19 cellular contexts compared by ENCODE assay signal in genomic region chr22:35593885-35594470, GRCh38. TPM values are rescaled to one million over a fixed set of nuclear protein-coding genes. Genes with fewer than 3 reads are reported as not detected.
DNase-seq lines count a peak whose midpoint lies in the region; ATAC-seq, FAIRE-seq and TF ChIP-seq lines count a peak whose summit lies in the region.
"Had no signal": no experiment of that assay in that cellular context is flagged by ENCODE, and none has a peak within 500 bp of the region (broad histone marks: within the 10 kb centered on the region; RNA-seq: fewer than 3 reads in every experiment).

No MANE protein-coding gene starts in this region.

- WGBS in HepG2 (ENCODE audit: low lambda C conversion rate), result 54% methylated on average over 7 of the region's 14 CpGs
- 60% methylated on average over 1 of the region's 14 CpGs for WGBS in right lobe of liver (ENCODE audit: insufficient coverage, low coverage, low lambda C conversion rate, missing lambda C conversion rate)
- WGBS in right cardiac atrium, result 57% methylated on average over 14 of the region's 14 CpGs
- WGBS in psoas muscle, 3 donors, result 73 to 89% (median 77%) methylated on average over 14 of the region's 14 CpGs

- H3K27ac ChIP-seq in HepG2 (ENCODE audit: extremely low read length, insufficient read depth, low read length) (no peak overlapping the region), right lobe of liver (no peak overlapping the region), right cardiac atrium (ENCODE audit: low read length) (peak overlapping the region; percentile 9), psoas muscle (peak overlapping the region; percentile 80), caudate nucleus (ENCODE audit: low read depth, low read length) (no peak overlapping the region)
- H3K27ac ChIP-seq: HL-60 had no signal

- no peaks in the 10 kb centered on the region for H4K20me1 ChIP-seq in HepG2 (ENCODE audit: insufficient read depth, low read length)

- no peak overlapping the region for H3K9ac ChIP-seq in HepG2 (ENCODE audit: insufficient read depth, low read depth, low read length)

- H3K27me3 ChIP-seq in HepG2 (ENCODE audit: control insufficient read depth in 1 of 2, insufficient read depth in 2 of 2, low read length in 2 of 2) (peaks cover 2 to 20% of the 10 kb centered on the region in 2 experiments; a peak in 4 of 5 replicates), right lobe of liver (no peaks in the 10 kb centered on the region), right cardiac atrium (ENCODE audit: control insufficient read depth, insufficient read depth) (no peaks in the 10 kb centered on the region), psoas muscle (ENCODE audit: insufficient read depth in 3 of 3, low read length in 2 of 3) (no peaks in the 10 kb centered on the region)

- H3K36me3 ChIP-seq in HepG2 (replicated peaks in 1 of 2; ENCODE audit: control insufficient read depth in 1 of 2, insufficient read depth in 2 of 2, low read length in 2 of 2), result no peaks in the 10 kb centered on the region
- H3K36me3 ChIP-seq in right lobe of liver, result no peaks in the 10 kb centered on the region
- no peaks in the 10 kb centered on the region for H3K36me3 ChIP-seq in psoas muscle (ENCODE audit: insufficient read depth in 1 of 2, low read depth in 1 of 2)

- no peaks in the 10 kb centered on the region for H3K79me2 ChIP-seq in HepG2 (ENCODE audit: insufficient read depth, low read length)

- in situ Hi-C loops in HepG2 (cut with HindIII; ENCODE audit: extremely low pct_ligation_motif_present, low pct_unique_long_range_greater_than_20kb), result no loop called here

- DNase-seq in HepG2 (ENCODE audit: low spot score), result no peak
- DNase-seq in right lobe of liver, result no peak
- peak in 1 of 3 donors; percentile 13 for DNase-seq in right cardiac atrium
- no peak for DNase-seq in psoas muscle
- no peak for DNase-seq in caudate nucleus (lab: John Stamatoyannopoulos, UW)
- DNase-seq: AML-193, DMS53, KG1, NCI-H1092, NCI-H2107, NCI-H226, NCI-H526 treated with DMSO at 0.1 percent for 48 hours, OCI-M1 had no signal

- no peak overlapping the region for H3K4me3 ChIP-seq in HepG2 (replicated peaks in 1 of 3; ENCODE audit: insufficient read depth in 1 of 3, low read depth in 2 of 3, low read length in 3 of 3)
- H3K4me3 ChIP-seq in right lobe of liver, result no peak overlapping the region
- no peak overlapping the region for H3K4me3 ChIP-seq in right cardiac atrium (ENCODE audit: low read length)
- no peak overlapping the region for H3K4me3 ChIP-seq in psoas muscle

- TF ChIP-seq RAD21 in HepG2 (CRISPR knock-in tag; IDR thresholded peaks at IDR 0.05), result no peak

- no peak overlapping the region for H3K4me2 ChIP-seq in HepG2 (ENCODE audit: low read depth, low read length)

- TF ChIP-seq CTCF in HepG2 (CRISPR knock-in tag; IDR thresholded peaks at IDR 0.05), result no peak
- TF ChIP-seq CTCF in right lobe of liver (IDR thresholded peaks at IDR 0.05), result no peak
- no peak for TF ChIP-seq CTCF in psoas muscle (IDR thresholded peaks at IDR 0.05)

- H3K4me1 ChIP-seq in HepG2 (ENCODE audit: insufficient read depth, low read length), result peaks cover 29% of the 10 kb centered on the region
- no peaks in the 10 kb centered on the region for H3K4me1 ChIP-seq in right lobe of liver
- peaks cover 6% of the 10 kb centered on the region for H3K4me1 ChIP-seq in right cardiac atrium (ENCODE audit: control insufficient read depth, insufficient read depth, low read length)
- H3K4me1 ChIP-seq in psoas muscle, result peaks cover 76% of the 10 kb centered on the region

- ATAC-seq in HepG2 (no peak), right lobe of liver (no peak), right cardiac atrium (no peak), psoas muscle (no peak), HG03135 (IDR thresholded peaks at IDR 0.05; ENCODE audit: unreplicated experiment) (no peak), HG03521 (IDR thresholded peaks at IDR 0.05; ENCODE audit: unreplicated experiment) (no peak), HG03460 (IDR thresholded peaks at IDR 0.05; ENCODE audit: unreplicated experiment) (no peak)
- ATAC-seq: HCT116 had no signal

- TF ChIP-seq POLR2A in HepG2 (IDR thresholded peaks at IDR 0.05; ENCODE audit: insufficient read depth in 1 of 2, low read depth in 2 of 2, low read length in 2 of 2), result no peak
- TF ChIP-seq POLR2A in right lobe of liver (IDR thresholded peaks at IDR 0.05), result no peak

- CTCF ChIA-PET in HepG2 (lab: Yijun Ruan, JAX; ENCODE audit: low intra/inter-chr PET ratio, low total read pairs), result no interaction called here

- H3K9me3 ChIP-seq in HepG2 (ENCODE audit: low read length) (no peaks in the 10 kb centered on the region), right lobe of liver (no peaks in the 10 kb centered on the region), right cardiac atrium (ENCODE audit: control insufficient read depth, low read length) (no peaks in the 10 kb centered on the region), psoas muscle (no peaks in the 10 kb centered on the region)

- BruUV-seq in HepG2 (replicated peaks; lab: Mats Ljungman, UMichigan), result no TSS peak

- no peak for FAIRE-seq in HepG2 (lab: Jason Lieb, UNC)

- POLR2A ChIA-PET in HepG2 (lab: Yijun Ruan, JAX), result no interaction called here

- H2AFZ ChIP-seq in HepG2 (ENCODE audit: low read length), result no peak overlapping the region

- intact Hi-C loops in HepG2 (cut with micrococcal nuclease; ENCODE audit: unreplicated experiment), result no loop called here
- intact Hi-C loops in right lobe of liver (cut with DNase I), result no loop called here
- intact Hi-C loops in right cardiac atrium (cut with DNase I), result no loop called here
- intact Hi-C loops in psoas muscle (cut with DNase I), result no loop called here

- TF ChIP-seq EP300 in HepG2 (IDR thresholded peaks at IDR 0.05; ENCODE audit: low read depth in 2 of 2, low read length in 2 of 2), result no peak
- no peak for TF ChIP-seq EP300 in HepG2 (CRISPR knock-in tag; IDR thresholded peaks at IDR 0.05; ENCODE audit: borderline replicate concordance)

RNA-seq across cellular contexts. Expression of gene MB, which starts 23.2 kb away (rescaled TPM):
- not detected in 2 replicates for total RNA-seq in HepG2 (2016; rRNA removed; fragmentation: Illumina TruSeq; extraction: Trizol)
- not detected in 2 replicates for total RNA-seq in HepG2 (2016; cell fraction: cytosol; rRNA removed; fragmentation: Illumina TruSeq; extraction: Trizol; ENCODE audit: low read depth)
- total RNA-seq in HepG2 (2016; cell fraction: insoluble cytoplasmic fraction; rRNA removed; fragmentation: Illumina TruSeq; extraction: Trizol), result not detected in 2 replicates
- not detected in 2 replicates for total RNA-seq in HepG2 (2016; cell fraction: membrane; rRNA removed; fragmentation: Illumina TruSeq; extraction: Trizol)
- total RNA-seq in HepG2 (2016; cell fraction: nucleus; rRNA removed; fragmentation: Illumina TruSeq; extraction: Trizol), result not detected in 2 replicates
- polyA plus RNA-seq in HepG2 (2011; rRNA removed), result 0.07 TPM in 2 replicates
- polyA plus RNA-seq in HepG2 (2011; cell fraction: cytosol; rRNA removed), result 0.09 and 0.13 TPM in 2 replicates
- polyA plus RNA-seq in HepG2 (2011; cell fraction: nucleus; rRNA removed), result not detected in 2 replicates
- not detected in 2 replicates for polyA plus RNA-seq in HepG2 (2012)
- polyA plus RNA-seq in HepG2 (2016; cell fraction: cytosol; fragmentation: Illumina TruSeq; extraction: Trizol; ENCODE audit: low read depth), result not detected in 2 replicates
- not detected in 2 replicates for polyA plus RNA-seq in HepG2 (2016; cell fraction: insoluble cytoplasmic fraction; fragmentation: Illumina TruSeq; extraction: Trizol; ENCODE audit: low read depth)
- not detected in 2 replicates for polyA plus RNA-seq in HepG2 (2016; cell fraction: membrane; fragmentation: Illumina TruSeq; extraction: Trizol; ENCODE audit: low read depth)
- not detected in 2 replicates for polyA plus RNA-seq in HepG2 (2016; cell fraction: nucleus; fragmentation: Illumina TruSeq; extraction: Trizol; ENCODE audit: insufficient read depth, low read depth)
- polyA minus RNA-seq in HepG2 (2011; rRNA and poly(A)+ RNA removed; ENCODE audit: low replicate concordance), result 4.6 TPM in 1 of 2 replicates, not detected in the other
- not detected in 2 replicates for polyA minus RNA-seq in HepG2 (2011; cell fraction: cytosol; rRNA and poly(A)+ RNA removed)
- polyA minus RNA-seq in HepG2 (2011; cell fraction: nucleus; rRNA and poly(A)+ RNA removed), result not detected in 2 replicates
- 10 to 100 TPM in 1 of 6 experiments, 1 to 10 TPM in 3, under 1 TPM in 2; 0.61 to 10.2 (median 1.3) TPM for total RNA-seq in right lobe of liver
- total RNA-seq in right cardiac atrium, result over 10,000 TPM in 3 of 4 donors, 1,000 to 10,000 TPM in 1; 7,621 to 11,301 (median 10,496) TPM
- 14,884 TPM for polyA plus RNA-seq in right cardiac atrium
- total RNA-seq in psoas muscle, result 1,000 to 10,000 TPM; 6,836 to 9,981 (median 8,612) TPM
- polyA plus RNA-seq in psoas muscle, result over 10,000 TPM in 2 of 3 donors, 1,000 to 10,000 TPM in 1; 9,385 to 12,606 (median 10,019) TPM
- total RNA-seq: MCF 10A had no signal

RNA-seq across cellular contexts. Expression of gene RASD2, which starts 53.3 kb away (rescaled TPM):
- not detected in 2 replicates for total RNA-seq in HepG2 (2016; rRNA removed; fragmentation: Illumina TruSeq; extraction: Trizol)
- total RNA-seq in HepG2 (2016; cell fraction: cytosol; rRNA removed; fragmentation: Illumina TruSeq; extraction: Trizol; ENCODE audit: low read depth), result not detected in 2 replicates
- total RNA-seq in HepG2 (2016; cell fraction: insoluble cytoplasmic fraction; rRNA removed; fragmentation: Illumina TruSeq; extraction: Trizol), result not detected in 2 replicates
- not detected in 2 replicates for total RNA-seq in HepG2 (2016; cell fraction: membrane; rRNA removed; fragmentation: Illumina TruSeq; extraction: Trizol)
- not detected in 2 replicates for total RNA-seq in HepG2 (2016; cell fraction: nucleus; rRNA removed; fragmentation: Illumina TruSeq; extraction: Trizol)
- polyA plus RNA-seq in HepG2 (2011; rRNA removed), result not detected in 2 replicates
- not detected in 2 replicates for polyA plus RNA-seq in HepG2 (2011; cell fraction: cytosol; rRNA removed)
- polyA plus RNA-seq in HepG2 (2011; cell fraction: nucleus; rRNA removed), result not detected in 2 replicates
- polyA plus RNA-seq in HepG2 (2012), result not detected in 2 replicates
- not detected in 2 replicates for polyA plus RNA-seq in HepG2 (2016; cell fraction: cytosol; fragmentation: Illumina TruSeq; extraction: Trizol; ENCODE audit: low read depth)
- polyA plus RNA-seq in HepG2 (2016; cell fraction: insoluble cytoplasmic fraction; fragmentation: Illumina TruSeq; extraction: Trizol; ENCODE audit: low read depth), result not detected in 2 replicates
- polyA plus RNA-seq in HepG2 (2016; cell fraction: membrane; fragmentation: Illumina TruSeq; extraction: Trizol; ENCODE audit: low read depth), result not detected in 2 replicates
- polyA plus RNA-seq in HepG2 (2016; cell fraction: nucleus; fragmentation: Illumina TruSeq; extraction: Trizol; ENCODE audit: insufficient read depth, low read depth), result not detected in 2 replicates
- 0.14 TPM in 1 of 2 replicates, not detected in the other for polyA minus RNA-seq in HepG2 (2011; rRNA and poly(A)+ RNA removed; ENCODE audit: low replicate concordance)
- polyA minus RNA-seq in HepG2 (2011; cell fraction: cytosol; rRNA and poly(A)+ RNA removed), result not detected in 2 replicates
- not detected in 2 replicates for polyA minus RNA-seq in HepG2 (2011; cell fraction: nucleus; rRNA and poly(A)+ RNA removed)
- under 1 TPM in 4 of 6 experiments, not detected in 2; 0.05 to 0.20 (median 0.07) TPM for total RNA-seq in right lobe of liver
- 1 to 10 TPM in 3 of 4 donors, under 1 TPM in 1; 0.78 to 3.2 (median 1.9) TPM for total RNA-seq in right cardiac atrium
- polyA plus RNA-seq in right cardiac atrium, result 2.1 TPM
- total RNA-seq in psoas muscle, result 1 to 10 TPM; 3.5 to 6.1 (median 3.7) TPM
- polyA plus RNA-seq in psoas muscle, result 1 to 10 TPM; 2.0 to 2.1 (median 2.1) TPM
- total RNA-seq: MCF 10A had no signal

RNA-seq across cellular contexts. Expression of gene APOL6, which starts 54.3 kb away (rescaled TPM):
- 6.3 and 7.5 TPM in 2 replicates for total RNA-seq in HepG2 (2016; rRNA removed; fragmentation: Illumina TruSeq; extraction: Trizol)
- total RNA-seq in HepG2 (2016; cell fraction: cytosol; rRNA removed; fragmentation: Illumina TruSeq; extraction: Trizol; ENCODE audit: low read depth), result 0.61 and 0.62 TPM in 2 replicates
- total RNA-seq in HepG2 (2016; cell fraction: insoluble cytoplasmic fraction; rRNA removed; fragmentation: Illumina TruSeq; extraction: Trizol), result 6.6 and 6.9 TPM in 2 replicates
- total RNA-seq in HepG2 (2016; cell fraction: membrane; rRNA removed; fragmentation: Illumina TruSeq; extraction: Trizol), result 2.7 and 3.1 TPM in 2 replicates
- total RNA-seq in HepG2 (2016; cell fraction: nucleus; rRNA removed; fragmentation: Illumina TruSeq; extraction: Trizol), result 6.9 and 7.7 TPM in 2 replicates
- 5.2 and 6.5 TPM in 2 replicates for polyA plus RNA-seq in HepG2 (2011; rRNA removed)
- polyA plus RNA-seq in HepG2 (2011; cell fraction: cytosol; rRNA removed), result 2.7 and 4.9 TPM in 2 replicates
- 2.8 and 4.1 TPM in 2 replicates for polyA plus RNA-seq in HepG2 (2011; cell fraction: nucleus; rRNA removed)
- 4.1 and 7.0 TPM in 2 replicates for polyA plus RNA-seq in HepG2 (2012)
- 0.27 and 0.32 TPM in 2 replicates for polyA plus RNA-seq in HepG2 (2016; cell fraction: cytosol; fragmentation: Illumina TruSeq; extraction: Trizol; ENCODE audit: low read depth)
- 3.0 and 3.1 TPM in 2 replicates for polyA plus RNA-seq in HepG2 (2016; cell fraction: insoluble cytoplasmic fraction; fragmentation: Illumina TruSeq; extraction: Trizol; ENCODE audit: low read depth)
- 0.72 and 0.91 TPM in 2 replicates for polyA plus RNA-seq in HepG2 (2016; cell fraction: membrane; fragmentation: Illumina TruSeq; extraction: Trizol; ENCODE audit: low read depth)
- 6.5 and 6.8 TPM in 2 replicates for polyA plus RNA-seq in HepG2 (2016; cell fraction: nucleus; fragmentation: Illumina TruSeq; extraction: Trizol; ENCODE audit: insufficient read depth, low read depth)
- polyA minus RNA-seq in HepG2 (2011; rRNA and poly(A)+ RNA removed; ENCODE audit: low replicate concordance), result 8.0 and 11.5 TPM in 2 replicates
- polyA minus RNA-seq in HepG2 (2011; cell fraction: cytosol; rRNA and poly(A)+ RNA removed), result 13.2 and 18.0 TPM in 2 replicates
- 10.8 and 21.6 TPM in 2 replicates for polyA minus RNA-seq in HepG2 (2011; cell fraction: nucleus; rRNA and poly(A)+ RNA removed)
- 10 to 100 TPM; 33.5 to 42.7 (median 39.6) TPM for total RNA-seq in right lobe of liver
- total RNA-seq in right cardiac atrium, result 10 to 100 TPM in 2 of 4 donors, 1 to 10 TPM in 2; 6.8 to 13.3 (median 10.8) TPM
- polyA plus RNA-seq in right cardiac atrium, result 4.2 TPM
- 1 to 10 TPM; 1.8 to 9.5 (median 6.1) TPM for total RNA-seq in psoas muscle
- polyA plus RNA-seq in psoas muscle, result 1 to 10 TPM in 2 of 3 donors, under 1 TPM in 1; 0.87 to 2.4 (median 1.0) TPM

Comparison
In these comparisons a context has a peak if more than half of its experiments do, and no peak if none do; other contexts are left out.
1. H3K27ac ChIP-seq: peak in right cardiac atrium (single experiment) and psoas muscle (single experiment); none in HepG2 (single experiment), right lobe of liver (0 of 3) and caudate nucleus (single experiment).
2. RNA of gene MB, which starts 23.2 kb away (total RNA-seq): 7,621 to 11,301 TPM in right cardiac atrium and 6,836 to 9,981 TPM in psoas muscle; 0.61 to 10.2 TPM in right lobe of liver and not detected in HepG2; every median in the first group is over 100 times any median in the second.